In the genomic region with DNA sequence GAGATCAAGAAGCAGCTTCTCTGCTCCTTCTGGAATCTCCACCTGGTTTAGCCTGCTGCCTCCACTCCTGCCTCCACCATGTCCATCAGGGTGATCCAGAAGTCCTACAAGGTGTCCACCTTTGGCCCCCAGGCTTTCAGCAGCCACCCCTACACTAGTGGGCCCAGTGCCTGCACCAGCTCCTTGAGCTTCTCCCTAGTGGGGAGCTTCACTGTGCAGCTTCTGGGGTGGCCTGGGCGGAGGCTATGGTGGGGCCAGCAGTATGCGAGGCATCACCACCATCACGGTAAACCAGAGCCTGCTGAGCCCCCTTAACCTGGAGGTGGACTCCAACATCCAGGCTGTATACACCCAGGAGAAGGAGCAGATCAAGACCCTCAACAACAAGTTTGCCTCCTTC, we compare ENCODE assay signal across 20 cellular contexts.
"Had no signal": no experiment of that assay in that cellular context is flagged by ENCODE, and none has a peak within 500 bp of the region (broad histone marks: within the 10 kb centered on the region; RNA-seq: fewer than 3 reads in every experiment).

No MANE protein-coding gene starts in this region.

- DNase-seq: colonic mucosa; dermis blood vessel endothelial cell; esophagus squamous epithelium; foreskin fibroblast; glutamatergic neuron; immature natural killer cell; left cardiac atrium; left ventricle myocardium inferior; lower lobe of right lung; mesenchymal stem cell; naive B cell; stimulated activated CD4-positive, alpha-beta T cell treated with anti-CD3 and anti-CD28 coated beads, Interleukin-12 subunit alpha, Interleukin-12 subunit beta, amount 100 ng/mL, for 4 hours; stimulated activated naive CD4-positive, alpha-beta T cell; stomach; substantia nigra had no signal

- ATAC-seq: gastroesophageal sphincter, left cardiac atrium, lower lobe of right lung, sciatic nerve had no signal

- H3K9me3 Mint-ChIP-seq: immature natural killer cell had no signal

- H3K4me3 ChIP-seq: colonic mucosa, esophagus squamous epithelium, gastroesophageal sphincter, lower lobe of right lung, skin epidermis, thoracic aorta had no signal

- H3K9me3 ChIP-seq: colonic mucosa, esophagus squamous epithelium, gastroesophageal sphincter, left ventricle myocardium inferior, lower lobe of right lung, neutrophil, stomach, thoracic aorta had no signal

- H3K27me3 Mint-ChIP-seq: naive B cell had no signal

- H3K27ac ChIP-seq: colonic mucosa, esophagus squamous epithelium, left ventricle myocardium inferior, lower lobe of right lung, neutrophil, stomach, thoracic aorta had no signal

- H3K27me3 ChIP-seq: colonic mucosa, esophagus squamous epithelium, gastroesophageal sphincter, neutrophil, stomach had no signal

- H3K36me3 ChIP-seq: colonic mucosa, lower lobe of right lung, neutrophil, thoracic aorta had no signal
